ENCODE assay signal across 20 cellular contexts in genomic region chr2:230678018-230678417, GRCh38. TPM values are rescaled to one million over a fixed set of nuclear protein-coding genes. Genes with fewer than 3 reads are reported as not detected.
A peak's percentile ranks its signal among the peaks of the same experiment; 100 is the strongest.
DNase-seq lines count a peak whose midpoint lies in the region; ATAC-seq, FAIRE-seq and TF ChIP-seq lines count a peak whose summit lies in the region.
"Had no signal": no experiment of that assay in that cellular context is flagged by ENCODE, and none has a peak within 500 bp of the region (broad histone marks: within the 10 kb centered on the region; RNA-seq: fewer than 3 reads in every experiment).

No MANE protein-coding gene starts in this region.

- H3K27me3 ChIP-seq in keratinocyte (ENCODE audit: control insufficient read depth, extremely low read depth, insufficient read depth, low read length) (no peaks in the 10 kb centered on the region), psoas muscle (ENCODE audit: insufficient read depth in 3 of 3, low read length in 2 of 3) (no peaks in the 10 kb centered on the region)
- H3K27me3 ChIP-seq: BLaER1 treated with 17β-estradiol and CSF1 and Interleukin-3, amounts not matched to agents 10 nM and 100 nM had no signal

- TF ChIP-seq CTCF in HEK293 (tag by site-specific recombination; IDR thresholded peaks at IDR 0.05) (no peak), keratinocyte (optimal IDR thresholded peaks at IDR 0.05 in 1 of 3, IDR thresholded peaks at IDR 0.05 in 1 of 3, conservative IDR thresholded peaks at IDR 0.05 in 1 of 3; ENCODE audit: extremely low read depth in 1 of 3, insufficient read depth in 2 of 3, low read length in 3 of 3) (no peak), psoas muscle (IDR thresholded peaks at IDR 0.05) (no peak)

- FAIRE-seq in keratinocyte (lab: Jason Lieb, UNC): peak; percentile 20
- FAIRE-seq: A549, GM12878 had no signal

- peaks cover 54% of the 10 kb centered on the region for H3K4me1 Mint-ChIP-seq in activated CD4-positive, alpha-beta T cell treated with anti-CD3 and anti-CD28 coated beads, Interleukin-2, amount 10 ng/mL, durations not matched to agents 7 days and 5 days
- peaks cover 70% of the 10 kb centered on the region for H3K4me1 Mint-ChIP-seq in activated T-helper 1 cell treated with anti-CD3 and anti-CD28 coated beads, Interleukin-12 subunit alpha, Interleukin-12 subunit beta, Interleukin-2, Interleukin-4 antibody, amounts not matched to agents 30 ng/mL and 10 ng/mL and 1 ng/mL, durations not matched to agents 14 hours and 24 hours and 36 hours (ENCODE audit: low read depth)
- H3K4me1 Mint-ChIP-seq: GM23338 had no signal

- CTCF ChIA-PET in activated CD4-positive, alpha-beta T cell treated with anti-CD3 and anti-CD28 coated beads, Interleukin-2, amount 10 ng/mL, durations not matched to agents 7 days and 5 days (lab: Charles Lee): interaction anchor here (0.8 to 3.3 kb wide), 7 partner anchors 9 to 51 kb away, joined by 3 to 11 read pairs (median 3); no protein-coding TSS in a partner anchor
- CTCF ChIA-PET in HEK293 (lab: Yijun Ruan, JAX): interaction anchor here (1.4 kb wide), 1 partner anchor 58 kb away, joined by 4 read pairs; no protein-coding TSS in a partner anchor

- DNase-seq in activated CD4-positive, alpha-beta T cell treated with anti-CD3 and anti-CD28 coated beads, Interleukin-2, amount 10 ng/mL, durations not matched to agents 7 days and 5 days: no peak
- no peak for DNase-seq in activated CD4-positive, alpha-beta T cell treated with anti-CD3 and anti-CD28 coated beads, Interleukin-2, amount 50 U/mL, for 48 hours
- DNase-seq in activated T-helper 1 cell treated with anti-CD3 and anti-CD28 coated beads, Interleukin-12 subunit alpha, Interleukin-12 subunit beta, Interleukin-2, Interleukin-4 antibody, amounts not matched to agents 30 ng/mL and 10 ng/mL and 1 ng/mL, durations not matched to agents 14 hours and 24 hours and 36 hours (ENCODE audit: low spot score): no peak
- DNase-seq in keratinocyte (ENCODE audit: low read depth, low spot score): no peak
- DNase-seq in psoas muscle: no peak
- DNase-seq: DMS 273 treated with DMSO at 0.1 percent for 48 hours, GDM1, KG1, NCI-H1436, NCI-H2029, NCI-H2171, NCI-H446, NCI-H69 had no signal

- intact Hi-C loops in activated T-helper 1 cell treated with anti-CD3 and anti-CD28 coated beads, Interleukin-12 subunit alpha, Interleukin-12 subunit beta, Interleukin-2, Interleukin-4 antibody, amounts not matched to agents 30 ng/mL and 10 ng/mL and 1 ng/mL, durations not matched to agents 14 hours and 24 hours and 36 hours (cut with micrococcal nuclease): loop anchor here (1.0 kb wide), 1 partner anchor 19 kb away; no protein-coding TSS in a partner anchor
- intact Hi-C loops in psoas muscle (cut with DNase I): loop anchor here in 1 of 2 donors (5.0 kb wide), 1 partner anchor 34 kb away; the partner anchor contains the start of gene CAB39

- dilution Hi-C loops in keratinocyte (cut with MboI; ENCODE audit: extremely low pct_ligation_motif_present, low sequenced_read_pairs): no loop called here

- H3K4me3 ChIP-seq in HEK293 (ENCODE audit: low read depth, low read length) (no peak overlapping the region), keratinocyte (ENCODE audit: control insufficient read depth in 2 of 3, extremely low read depth in 1 of 3, insufficient read depth in 2 of 3, low read depth in 1 of 3, low read length in 3 of 3) (no peak overlapping the region), psoas muscle (no peak overlapping the region)
- H3K4me3 ChIP-seq: A549, GM12878, GM23338 had no signal

- no peak overlapping the region for H3K4me3 Mint-ChIP-seq in activated CD4-positive, alpha-beta T cell treated with anti-CD3 and anti-CD28 coated beads, Interleukin-2, amount 10 ng/mL, durations not matched to agents 7 days and 5 days
- peak overlapping the region; percentile 7 for H3K4me3 Mint-ChIP-seq in activated T-helper 1 cell treated with anti-CD3 and anti-CD28 coated beads, Interleukin-12 subunit alpha, Interleukin-12 subunit beta, Interleukin-2, Interleukin-4 antibody, amounts not matched to agents 30 ng/mL and 10 ng/mL and 1 ng/mL, durations not matched to agents 14 hours and 24 hours and 36 hours
- H3K4me3 Mint-ChIP-seq: GM23338 had no signal

- H3K27ac ChIP-seq in HEK293 (ENCODE audit: extremely low read depth, low read depth, low read length) (no peak overlapping the region), keratinocyte (ENCODE audit: control insufficient read depth, insufficient read depth, low read length) (no peak overlapping the region), psoas muscle (no peak overlapping the region)
- H3K27ac ChIP-seq: A549 had no signal

- no peak overlapping the region for H3K9ac ChIP-seq in keratinocyte (ENCODE audit: control insufficient read depth, extremely low read depth, insufficient read depth, low read length)
- H3K9ac ChIP-seq: BLaER1 treated with 17β-estradiol and CSF1 and Interleukin-3, amounts not matched to agents 10 nM and 100 nM had no signal

- H3K9me3 ChIP-seq in HEK293 (ENCODE audit: control insufficient read depth, insufficient read depth, low read depth, low read length) (no peaks in the 10 kb centered on the region), keratinocyte (ENCODE audit: control insufficient read depth, low read depth, low read length) (peaks cover 1% of the 10 kb centered on the region), psoas muscle (no peaks in the 10 kb centered on the region)

- peaks cover 21% of the 10 kb centered on the region for H3K9me3 Mint-ChIP-seq in activated CD4-positive, alpha-beta T cell treated with anti-CD3 and anti-CD28 coated beads, Interleukin-2, amount 10 ng/mL, durations not matched to agents 7 days and 5 days
- peaks cover 22% of the 10 kb centered on the region for H3K9me3 Mint-ChIP-seq in activated T-helper 1 cell treated with anti-CD3 and anti-CD28 coated beads, Interleukin-12 subunit alpha, Interleukin-12 subunit beta, Interleukin-2, Interleukin-4 antibody, amounts not matched to agents 30 ng/mL and 10 ng/mL and 1 ng/mL, durations not matched to agents 14 hours and 24 hours and 36 hours

- peaks cover 19% of the 10 kb centered on the region for H3K36me3 Mint-ChIP-seq in activated CD4-positive, alpha-beta T cell treated with anti-CD3 and anti-CD28 coated beads, Interleukin-2, amount 10 ng/mL, durations not matched to agents 7 days and 5 days (ENCODE audit: low read depth)
- peaks cover 9% of the 10 kb centered on the region for H3K36me3 Mint-ChIP-seq in activated T-helper 1 cell treated with anti-CD3 and anti-CD28 coated beads, Interleukin-12 subunit alpha, Interleukin-12 subunit beta, Interleukin-2, Interleukin-4 antibody, amounts not matched to agents 30 ng/mL and 10 ng/mL and 1 ng/mL, durations not matched to agents 14 hours and 24 hours and 36 hours (ENCODE audit: low read depth)

- ATAC-seq in GM18873 (IDR thresholded peaks at IDR 0.05; ENCODE audit: low FRiP score, unreplicated experiment): no peak
- no peak for ATAC-seq in psoas muscle
- ATAC-seq: A549, GM12878, GM23338, HCT116 had no signal

- H3K36me3 ChIP-seq in HEK293 (ENCODE audit: control insufficient read depth in 2 of 2, insufficient read depth in 1 of 2, low read length in 2 of 2) (no peaks in the 10 kb centered on the region), keratinocyte (ENCODE audit: control insufficient read depth in 2 of 2, extremely low read depth in 1 of 2, insufficient read depth in 2 of 2, low read length in 2 of 2) (no peaks in the 10 kb centered on the region), psoas muscle (ENCODE audit: insufficient read depth in 1 of 2, low read depth in 1 of 2) (no peaks in the 10 kb centered on the region)
- H3K36me3 ChIP-seq: BLaER1 treated with 17β-estradiol and CSF1 and Interleukin-3, amounts not matched to agents 10 nM and 100 nM had no signal

- no peaks in the 10 kb centered on the region for H3K79me2 ChIP-seq in keratinocyte (ENCODE audit: control insufficient read depth, insufficient read depth, low read length)

- H3K9me1 ChIP-seq in keratinocyte (ENCODE audit: control insufficient read depth, extremely low read depth, insufficient read depth, low read length): no peaks in the 10 kb centered on the region

- peak overlapping the region; percentile 37 for H3K27ac Mint-ChIP-seq in activated CD4-positive, alpha-beta T cell treated with anti-CD3 and anti-CD28 coated beads, Interleukin-2, amount 10 ng/mL, durations not matched to agents 7 days and 5 days
- peak overlapping the region; percentile 86 for H3K27ac Mint-ChIP-seq in activated T-helper 1 cell treated with anti-CD3 and anti-CD28 coated beads, Interleukin-12 subunit alpha, Interleukin-12 subunit beta, Interleukin-2, Interleukin-4 antibody, amounts not matched to agents 30 ng/mL and 10 ng/mL and 1 ng/mL, durations not matched to agents 14 hours and 24 hours and 36 hours
- H3K27ac Mint-ChIP-seq: GM23338 had no signal

- 89 to 100% (median 98%) methylated on average over 1 of the region's 1 CpG for WGBS in psoas muscle, 3 donors

- no peak overlapping the region for H3K4me2 ChIP-seq in keratinocyte (ENCODE audit: control insufficient read depth, extremely low read depth, insufficient read depth, low read depth, low read length)
- H3K4me2 ChIP-seq: A549, GM23338 had no signal

- H3K27me3 Mint-ChIP-seq in activated CD4-positive, alpha-beta T cell treated with anti-CD3 and anti-CD28 coated beads, Interleukin-2, amount 10 ng/mL, durations not matched to agents 7 days and 5 days: no peaks in the 10 kb centered on the region
- H3K27me3 Mint-ChIP-seq in activated T-helper 1 cell treated with anti-CD3 and anti-CD28 coated beads, Interleukin-12 subunit alpha, Interleukin-12 subunit beta, Interleukin-2, Interleukin-4 antibody, amounts not matched to agents 30 ng/mL and 10 ng/mL and 1 ng/mL, durations not matched to agents 14 hours and 24 hours and 36 hours (ENCODE audit: insufficient read depth): no peaks in the 10 kb centered on the region

- POLR2A ChIA-PET in activated CD4-positive, alpha-beta T cell treated with anti-CD3 and anti-CD28 coated beads, Interleukin-2, amount 10 ng/mL, durations not matched to agents 7 days and 5 days (lab: Charles Lee): no interaction called here
- POLR2A ChIA-PET in HEK293 (lab: Yijun Ruan, JAX): interaction anchor here (0.5 kb wide), 1 partner anchor 95 kb away, joined by 3 read pairs; no protein-coding TSS in a partner anchor

- no peak overlapping the region for H2AFZ ChIP-seq in keratinocyte (ENCODE audit: control insufficient read depth, low read length)
- H2AFZ ChIP-seq: GM23338 had no signal

- H3K4me1 ChIP-seq in HEK293 (ENCODE audit: control insufficient read depth, insufficient read depth, low read length): no peaks in the 10 kb centered on the region
- peaks cover 20% of the 10 kb centered on the region for H3K4me1 ChIP-seq in keratinocyte (ENCODE audit: control insufficient read depth, extremely low read depth, insufficient read depth, low read length)
- no peaks in the 10 kb centered on the region for H3K4me1 ChIP-seq in psoas muscle
- H3K4me1 ChIP-seq: A549 had no signal

- H4K20me1 ChIP-seq in keratinocyte (ENCODE audit: control insufficient read depth, extremely low read depth, insufficient read depth, low read length): no peaks in the 10 kb centered on the region
- H4K20me1 ChIP-seq: BLaER1 treated with 17β-estradiol and CSF1 and Interleukin-3, amounts not matched to agents 10 nM and 100 nM had no signal

RNA-seq across cellular contexts. Expression of gene CAB39, which starts 34.6 kb away (rescaled TPM):
- 100 to 1,000 TPM; 135 to 154 TPM for total RNA-seq in activated CD4-positive, alpha-beta T cell treated with anti-CD3 and anti-CD28 coated beads, Interleukin-2, amount 10 ng/mL, durations not matched to agents 7 days and 5 days
- 168 and 170 TPM in 2 replicates for total RNA-seq in activated T-helper 1 cell treated with anti-CD3 and anti-CD28 coated beads, Interleukin-12 subunit alpha, Interleukin-12 subunit beta, Interleukin-2, Interleukin-4 antibody, amounts not matched to agents 30 ng/mL and 10 ng/mL and 1 ng/mL, durations not matched to agents 14 hours and 24 hours and 36 hours
- polyA plus RNA-seq in keratinocyte (77.1 to 120 TPM (median 77.7 TPM) in 3 replicates), psoas muscle (100 to 1,000 TPM in 1 of 3 donors, 10 to 100 TPM in 2; 36.0 to 166 (median 55.3) TPM)
- 98.7 TPM for polyA plus RNA-seq in keratinocyte (2011; ENCODE audit: low read depth)
- polyA plus RNA-seq in keratinocyte (2011; cell fraction: cytosol; rRNA removed): 60.1 and 121 TPM in 2 replicates
- 91.8 and 105 TPM in 2 replicates for polyA plus RNA-seq in keratinocyte (2011; cell fraction: nucleus; rRNA removed)
- 75.0 and 81.2 TPM in 2 replicates for polyA plus RNA-seq in keratinocyte (2012; ENCODE audit: low replicate concordance)
- 59.3 to 159 TPM (median 79.1 TPM) in 3 replicates for polyA minus RNA-seq in keratinocyte
- polyA minus RNA-seq in keratinocyte (2011; cell fraction: cytosol; rRNA and poly(A)+ RNA removed): 87.7 TPM
- polyA minus RNA-seq in keratinocyte (2011; cell fraction: nucleus; rRNA and poly(A)+ RNA removed): 67.4 and 142 TPM in 2 replicates
- total RNA-seq in psoas muscle: 100 to 1,000 TPM; 107 to 139 (median 128) TPM
